13 cellular contexts compared by ENCODE assay signal in genomic region chr6:139249387-139249786, GRCh38. TPM values are rescaled to one million over a fixed set of nuclear protein-coding genes. Genes with fewer than 3 reads are reported as not detected.
DNase-seq lines count a peak whose midpoint lies in the region; ATAC-seq and TF ChIP-seq lines count a peak whose summit lies in the region.
"Had no signal": no experiment of that assay in that cellular context is flagged by ENCODE, and none has a peak within 500 bp of the region (broad histone marks: within the 10 kb centered on the region; RNA-seq: fewer than 3 reads in every experiment).

No MANE protein-coding gene starts in this region.

- TF ChIP-seq POLR2A in gastrocnemius medialis (IDR thresholded peaks at IDR 0.05), result no peak

- H3K27me3 Mint-ChIP-seq in activated T-helper 2 cell treated with anti-CD3 and anti-CD28 coated beads, Interferon-gamma antibody, Interleukin-2, Interleukin-4, amounts not matched to agents 10 μg/mL and 5 μg/mL and 100 μg/mL, durations not matched to agents 14 hours and 24 hours and 36 hours (ENCODE audit: low read depth), result no peaks in the 10 kb centered on the region
- H3K27me3 Mint-ChIP-seq in endothelial cell (ENCODE audit: unreplicated experiment), result peaks cover 5% of the 10 kb centered on the region

- peaks cover 0 to 30% of the 10 kb centered on the region in 2 donors for H3K36me3 ChIP-seq in gastrocnemius medialis
- H3K36me3 ChIP-seq: colonic mucosa had no signal

- in situ Hi-C loops in gastrocnemius medialis (cut with MboI; ENCODE audit: low sequenced_read_pairs in 4 of 4), result loop anchor here in 1 of 4 donors (25.0 kb wide), 1 partner anchor 513 kb away; no protein-coding TSS in a partner anchor

- peak overlapping the region; percentile 78 for H3K27ac Mint-ChIP-seq in activated T-helper 2 cell treated with anti-CD3 and anti-CD28 coated beads, Interferon-gamma antibody, Interleukin-2, Interleukin-4, amounts not matched to agents 10 μg/mL and 5 μg/mL and 100 μg/mL, durations not matched to agents 14 hours and 24 hours and 36 hours
- H3K27ac Mint-ChIP-seq in endothelial cell (ENCODE audit: unreplicated experiment), result no peak overlapping the region

- peak overlapping the region; percentile 52 for H3K4me3 Mint-ChIP-seq in activated T-helper 2 cell treated with anti-CD3 and anti-CD28 coated beads, Interferon-gamma antibody, Interleukin-2, Interleukin-4, amounts not matched to agents 10 μg/mL and 5 μg/mL and 100 μg/mL, durations not matched to agents 14 hours and 24 hours and 36 hours (ENCODE audit: low read depth)
- H3K4me3 Mint-ChIP-seq in endothelial cell (ENCODE audit: unreplicated experiment), result no peak overlapping the region

- DNase-seq in GM10266 (ENCODE audit: extremely low spot score) (peak; percentile 12), gastrocnemius medialis (no peak), NK-92 (lab: John Stamatoyannopoulos, UW; ENCODE audit: unreplicated experiment) (no peak), OCI-M1 (lab: John Stamatoyannopoulos, UW) (no peak), endothelial cell (ENCODE audit: low spot score) (no peak)
- no peak for DNase-seq in activated T-helper 2 cell treated with anti-CD3 and anti-CD28 coated beads, Interferon-gamma antibody, Interleukin-2, Interleukin-4, amounts not matched to agents 10 μg/mL and 5 μg/mL and 100 μg/mL, durations not matched to agents 14 hours and 24 hours and 36 hours (ENCODE audit: low spot score)
- DNase-seq: colonic mucosa; left colon; NCI-H1092 treated with DMSO at 0.1 percent for 48 hours; NK-92 treated with Interleukin-12 subunit alpha and Interleukin-12 subunit beta, amount 100 ng/mL, for 24 hours; trophoblast cell had no signal

- no peaks in the 10 kb centered on the region for H3K9me3 Mint-ChIP-seq in activated T-helper 2 cell treated with anti-CD3 and anti-CD28 coated beads, Interferon-gamma antibody, Interleukin-2, Interleukin-4, amounts not matched to agents 10 μg/mL and 5 μg/mL and 100 μg/mL, durations not matched to agents 14 hours and 24 hours and 36 hours
- no peaks in the 10 kb centered on the region for H3K9me3 Mint-ChIP-seq in endothelial cell (ENCODE audit: unreplicated experiment)

- intact Hi-C loops in activated T-helper 2 cell treated with anti-CD3 and anti-CD28 coated beads, Interferon-gamma antibody, Interleukin-2, Interleukin-4, amounts not matched to agents 10 μg/mL and 5 μg/mL and 100 μg/mL, durations not matched to agents 14 hours and 24 hours and 36 hours (cut with micrococcal nuclease), result loop anchor here (1.0 to 2.0 kb wide), 3 partner anchors 13 to 42 kb away; partner anchors contain the start of gene TXLNB
- intact Hi-C loops in gastrocnemius medialis (cut with DNase I; ENCODE audit: low total_unique reads), result no loop called here

- H3K4me1 Mint-ChIP-seq in activated T-helper 2 cell treated with anti-CD3 and anti-CD28 coated beads, Interferon-gamma antibody, Interleukin-2, Interleukin-4, amounts not matched to agents 10 μg/mL and 5 μg/mL and 100 μg/mL, durations not matched to agents 14 hours and 24 hours and 36 hours (ENCODE audit: low read depth), result peaks cover 37% of the 10 kb centered on the region
- peaks cover 5% of the 10 kb centered on the region for H3K4me1 Mint-ChIP-seq in endothelial cell (ENCODE audit: unreplicated experiment)

- H3K9me3 ChIP-seq in gastrocnemius medialis, result no peaks in the 10 kb centered on the region
- H3K9me3 ChIP-seq: colonic mucosa had no signal

- no peak for TF ChIP-seq CTCF in GM10266 (IDR thresholded peaks at IDR 0.05; ENCODE audit: control insufficient read depth, insufficient read depth, low read depth, missing control alignments)
- no peak for TF ChIP-seq CTCF in gastrocnemius medialis (IDR thresholded peaks at IDR 0.05 in 4 of 5, conservative IDR thresholded peaks at IDR 0.05 in 1 of 5)
- no peak for TF ChIP-seq CTCF in endothelial cell (IDR thresholded peaks at IDR 0.05; ENCODE audit: unreplicated experiment)

- H3K4me3 ChIP-seq in gastrocnemius medialis, result no peak overlapping the region
- H3K4me3 ChIP-seq: colonic mucosa had no signal

- peak overlapping the region; percentile 16 to 84 (median 82) for H3K27ac ChIP-seq in gastrocnemius medialis
- H3K27ac ChIP-seq: colonic mucosa had no signal

- no peaks in the 10 kb centered on the region for H3K36me3 Mint-ChIP-seq in activated T-helper 2 cell treated with anti-CD3 and anti-CD28 coated beads, Interferon-gamma antibody, Interleukin-2, Interleukin-4, amounts not matched to agents 10 μg/mL and 5 μg/mL and 100 μg/mL, durations not matched to agents 14 hours and 24 hours and 36 hours (ENCODE audit: low read depth)
- H3K36me3 Mint-ChIP-seq in endothelial cell (ENCODE audit: low read depth, unreplicated experiment), result no peaks in the 10 kb centered on the region

- ATAC-seq in HG03439 (IDR thresholded peaks at IDR 0.05; ENCODE audit: unreplicated experiment), result peak; percentile 38
- ATAC-seq in gastrocnemius medialis, result no peak
- no peak for ATAC-seq in GM21723 (IDR thresholded peaks at IDR 0.05; ENCODE audit: unreplicated experiment)
- ATAC-seq: left colon had no signal

- H3K4me1 ChIP-seq in gastrocnemius medialis, result peaks cover 32 to 36% of the 10 kb centered on the region in 2 donors
- H3K4me1 ChIP-seq: colonic mucosa had no signal

- H3K27me3 ChIP-seq in gastrocnemius medialis, result no peaks in the 10 kb centered on the region
- H3K27me3 ChIP-seq: colonic mucosa had no signal

RNA-seq across cellular contexts. Expression of gene TXLNB, which starts 42.4 kb away (rescaled TPM):
- 0.05 TPM in 1 of 2 replicates, not detected in the other for total RNA-seq in activated T-helper 2 cell treated with anti-CD3 and anti-CD28 coated beads, Interferon-gamma antibody, Interleukin-2, Interleukin-4, amounts not matched to agents 10 μg/mL and 5 μg/mL and 100 μg/mL, durations not matched to agents 14 hours and 24 hours and 36 hours
- total RNA-seq in gastrocnemius medialis, result 100 to 1,000 TPM in 2 of 4 donors, 10 to 100 TPM in 2; 58.3 to 197 (median 124) TPM
- total RNA-seq in endothelial cell (ENCODE audit: unreplicated experiment), result 0.41 TPM

Comparison
In these comparisons a context has a peak if more than half of its experiments do, and no peak if none do; other contexts are left out.
1. RNA of gene TXLNB, which starts 42.4 kb away (total RNA-seq): 58.3 to 197 TPM in gastrocnemius medialis; 0.41 TPM in endothelial cell (single experiment) and 0.05 TPM in activated T-helper 2 cell treated with anti-CD3 and anti-CD28 coated beads, Interferon-gamma antibody, Interleukin-2, Interleukin-4, amounts not matched to agents 10 μg/mL and 5 μg/mL and 100 μg/mL, durations not matched to agents 14 hours and 24 hours and 36 hours; every median in the first group is over 10 times any median in the second.